8 cellular contexts compared by ENCODE assay signal in genomic region chr7:44489955-44490350, GRCh38. TPM values are rescaled to one million over a fixed set of nuclear protein-coding genes. Genes with fewer than 3 reads are reported as not detected.
DNase-seq lines count a peak whose midpoint lies in the region; ATAC-seq and TF ChIP-seq lines count a peak whose summit lies in the region.

No MANE protein-coding gene starts in this region.

- no peaks in the 10 kb centered on the region for H3K27me3 ChIP-seq in Panc1 (ENCODE audit: control insufficient read depth, insufficient read depth, low read length)

- intact Hi-C loops in Panc1 (cut with micrococcal nuclease; ENCODE audit: unreplicated experiment): loop anchor here (5.0 kb wide), 1 partner anchor 72 kb away; no protein-coding TSS in a partner anchor

- peak overlapping the region; percentile 87 to 94 (median 93) for H3K4me3 Mint-ChIP-seq in brain
- H3K4me3 Mint-ChIP-seq in stimulated activated naive CD8-positive, alpha-beta T cell treated with anti-CD3 and anti-CD28 coated beads, Interleukin-15, Interleukin-2, amounts not matched to agents 100 ng/mL and 50 ng/mL, for 24 hours: peak overlapping the region; percentile 94

- BruUV-seq in Panc1 (replicated peaks; lab: Mats Ljungman, UMichigan): no TSS peak

- no peak for TF ChIP-seq CTCF in Panc1 (IDR thresholded peaks at IDR 0.05)
- no peak for TF ChIP-seq CTCF in brain (conservative IDR thresholded peaks at IDR 0.05)

- in situ Hi-C loops in Panc1 (cut with HindIII; ENCODE audit: low pct_unique_long_range_greater_than_20kb, low sequenced_read_pairs): no loop called here

- H3K4me1 ChIP-seq in Panc1 (ENCODE audit: control insufficient read depth, insufficient read depth, low read length): peaks cover 22% of the 10 kb centered on the region

- POLR2A ChIA-PET in Panc1 (lab: Charles Lee): no interaction called here

- H3K36me3 Mint-ChIP-seq in brain: peaks cover 23% of the 10 kb centered on the region
- peaks cover 24% of the 10 kb centered on the region for H3K36me3 Mint-ChIP-seq in stimulated activated naive CD8-positive, alpha-beta T cell treated with anti-CD3 and anti-CD28 coated beads, Interleukin-15, Interleukin-2, amounts not matched to agents 100 ng/mL and 50 ng/mL, for 24 hours (ENCODE audit: low read depth)

- peak; percentile 32 for DNase-seq in A172 (ENCODE audit: low spot score)
- no peak for DNase-seq in Panc1 (ENCODE audit: low read depth, low spot score)
- peak; percentile 27 for DNase-seq in kidney glomerular epithelial cell (lab: John Stamatoyannopoulos, UW)
- DNase-seq in 8988T: no peak

- peak overlapping the region; percentile 94 to 98 (median 95) for H3K27ac Mint-ChIP-seq in brain
- peak overlapping the region; percentile 98 for H3K27ac Mint-ChIP-seq in stimulated activated naive CD8-positive, alpha-beta T cell treated with anti-CD3 and anti-CD28 coated beads, Interleukin-15, Interleukin-2, amounts not matched to agents 100 ng/mL and 50 ng/mL, for 24 hours

- peak overlapping the region; percentile 96 for H3K27ac ChIP-seq in Panc1 (ENCODE audit: low read length)

- H3K9me3 ChIP-seq in Panc1 (ENCODE audit: control insufficient read depth, insufficient read depth, low read depth, low read length): no peaks in the 10 kb centered on the region

- peak; percentile 30 for ATAC-seq in GM18498 (IDR thresholded peaks at IDR 0.05; ENCODE audit: unreplicated experiment)
- ATAC-seq in HG02981 (IDR thresholded peaks at IDR 0.05; ENCODE audit: unreplicated experiment): peak; percentile 25
- peak; percentile 43 for ATAC-seq in Panc1

- peaks cover 9% of the 10 kb centered on the region for H3K27me3 Mint-ChIP-seq in brain
- H3K27me3 Mint-ChIP-seq in stimulated activated naive CD8-positive, alpha-beta T cell treated with anti-CD3 and anti-CD28 coated beads, Interleukin-15, Interleukin-2, amounts not matched to agents 100 ng/mL and 50 ng/mL, for 24 hours: peaks cover 4% of the 10 kb centered on the region

- CTCF ChIA-PET in Panc1 (lab: Charles Lee): interaction anchor here (0.6 kb wide), 2 partner anchors 75 to 88 kb away, joined by 3 read pairs; no protein-coding TSS in a partner anchor

- H3K9me3 Mint-ChIP-seq in brain: peaks cover 0 to 2% (median 0%) of the 10 kb centered on the region in 5 experiments
- H3K9me3 Mint-ChIP-seq in stimulated activated naive CD8-positive, alpha-beta T cell treated with anti-CD3 and anti-CD28 coated beads, Interleukin-15, Interleukin-2, amounts not matched to agents 100 ng/mL and 50 ng/mL, for 24 hours: no peaks in the 10 kb centered on the region

- peak overlapping the region; percentile 74 to 82 for H3K4me3 ChIP-seq in Panc1 (ENCODE audit: low read depth in 2 of 2, low read length in 2 of 2)

- peaks cover 54% of the 10 kb centered on the region for H3K4me1 Mint-ChIP-seq in brain
- peaks cover 52% of the 10 kb centered on the region for H3K4me1 Mint-ChIP-seq in stimulated activated naive CD8-positive, alpha-beta T cell treated with anti-CD3 and anti-CD28 coated beads, Interleukin-15, Interleukin-2, amounts not matched to agents 100 ng/mL and 50 ng/mL, for 24 hours (ENCODE audit: low read depth)

- H3K36me3 ChIP-seq in Panc1 (ENCODE audit: control insufficient read depth, insufficient read depth, low read length): peaks cover 3% of the 10 kb centered on the region

RNA-seq across cellular contexts. Expression of gene NUDCD3, which starts 0.5 kb away (rescaled TPM):
- total RNA-seq in A172 (2014; rRNA removed; shearing (Covaris generic)): 110 and 129 TPM in 2 replicates
- 117 TPM for total RNA-seq in Panc1 (2021; ENCODE audit: unreplicated experiment)
- polyA plus RNA-seq in Panc1 (2012; ENCODE audit: insufficient read length): 128 TPM
- 191 TPM for polyA plus RNA-seq in brain (ENCODE audit: insufficient read depth, low read depth, low replicate concordance)

RNA-seq across cellular contexts. Expression of gene NPC1L1, which starts 51.2 kb away (rescaled TPM):
- total RNA-seq in A172 (2014; rRNA removed; shearing (Covaris generic)): not detected in 2 replicates
- total RNA-seq in Panc1 (2021; ENCODE audit: unreplicated experiment): not detected
- polyA plus RNA-seq in Panc1 (2012; ENCODE audit: insufficient read length): 0.11 TPM
- not detected for polyA plus RNA-seq in brain (ENCODE audit: insufficient read depth, low read depth, low replicate concordance)

Comparison
In these comparisons a context has a peak if more than half of its experiments do, and no peak if none do; other contexts are left out.
1. DNase-seq: peak in A172 (single experiment) and kidney glomerular epithelial cell (single experiment); none in Panc1 (single experiment) and 8988T (single experiment).
2. Peak in every context shown above with its lines, with median percentiles within 50 percentile points of each other: ATAC-seq.